Comparison of ENCODE assay signal across 10 cellular contexts in genomic region chr5:102958481-102959011, GRCh38.
DNase-seq lines count a peak whose midpoint lies in the region; ATAC-seq, FAIRE-seq and TF ChIP-seq lines count a peak whose summit lies in the region.
"Had no signal": no experiment of that assay in that cellular context is flagged by ENCODE, and none has a peak within 500 bp of the region (broad histone marks: within the 10 kb centered on the region; RNA-seq: fewer than 3 reads in every experiment).

No MANE protein-coding gene starts in this region.

- H3K9me2 ChIP-seq in OCI-LY7 (ENCODE audit: insufficient read depth, low read length), result no peaks in the 10 kb centered on the region

- peak; percentile 17 for ATAC-seq in HG02870 (IDR thresholded peaks at IDR 0.05; ENCODE audit: unreplicated experiment)
- ATAC-seq in GM18873 (IDR thresholded peaks at IDR 0.05; ENCODE audit: low FRiP score, unreplicated experiment), result no peak

- no peak for FAIRE-seq in GM12891 (lab: Jason Lieb, UNC)

- no peak overlapping the region for H2AFZ ChIP-seq in OCI-LY7 (ENCODE audit: low read length)

- H3K9me3 ChIP-seq in OCI-LY7 (ENCODE audit: low read length), result no peaks in the 10 kb centered on the region
- H3K9me3 ChIP-seq: sigmoid colon had no signal

- POLR2A ChIA-PET in OCI-LY7 (lab: Charles Lee), result no interaction called here

- intact Hi-C loops in OCI-LY7 (cut with micrococcal nuclease; ENCODE audit: unreplicated experiment), result no loop called here

- no peaks in the 10 kb centered on the region for H3K36me3 ChIP-seq in OCI-LY7 (ENCODE audit: insufficient read depth, low read length)

- no peak overlapping the region for H3K27ac ChIP-seq in OCI-LY7 (ENCODE audit: low read depth, low read length, poor library complexity, severe bottlenecking)

- H3K4me3 ChIP-seq in OCI-LY7 (ENCODE audit: low read depth, low read length, poor library complexity, severe bottlenecking), result no peak overlapping the region
- H3K4me3 ChIP-seq: sigmoid colon had no signal

- no peaks in the 10 kb centered on the region for H3K79me2 ChIP-seq in OCI-LY7 (ENCODE audit: insufficient read depth, low read depth, low read length)

- H4K20me1 ChIP-seq in OCI-LY7 (ENCODE audit: insufficient read depth, low read length), result no peaks in the 10 kb centered on the region

- H3K4me1 ChIP-seq in OCI-LY7 (ENCODE audit: insufficient read depth, low read length, poor library complexity, severe bottlenecking), result no peaks in the 10 kb centered on the region

- DNase-seq in DMS53 (lab: John Stamatoyannopoulos, UW), result peak; percentile 78
- peak; percentile 62 for DNase-seq in astrocyte of the hippocampus (ENCODE audit: low read depth, low spot score)
- DNase-seq in left kidney (ENCODE audit: low read depth, low spot score), result peak; percentile 16
- no peak for DNase-seq in OCI-LY7 (ENCODE audit: low spot score)
- no peak for DNase-seq in SHP77 (lab: John Stamatoyannopoulos, UW)
- DNase-seq in GM12891 (ENCODE audit: insufficient read length, low spot score), result no peak
- DNase-seq: NCI-H345, sigmoid colon had no signal

- TF ChIP-seq CTCF in OCI-LY7 (conservative IDR thresholded peaks at IDR 0.05; ENCODE audit: low read length), result no peak

- no peak for TF ChIP-seq POLR2A in GM12891 (IDR thresholded peaks at IDR 0.05; ENCODE audit: low read depth, low read length)

- no TSS peak for BruUV-seq in OCI-LY7 (replicated peaks; lab: Mats Ljungman, UMichigan)

- CTCF ChIA-PET in OCI-LY7 (lab: Charles Lee; ENCODE audit: unreplicated experiment), result no interaction called here

- no peak overlapping the region for H3K4me2 ChIP-seq in OCI-LY7 (ENCODE audit: low read length)

TF ChIP-seq in GM12891, 5 proteins besides CTCF, POLR2A, EP300 and RAD21:
- no peak for TF ChIP-seq POU2F2 (IDR thresholded peaks at IDR 0.05; ENCODE audit: low read depth, low read length)
- TF ChIP-seq SPI1 (IDR thresholded peaks at IDR 0.05; ENCODE audit: low read depth, low read length), result no peak
- no peak for TF ChIP-seq PAX5 (IDR thresholded peaks at IDR 0.05; ENCODE audit: insufficient read depth, low read length, severe bottlenecking)
- TF ChIP-seq POLR2AphosphoS5 (IDR thresholded peaks at IDR 0.05; ENCODE audit: low read depth, low read length), result no peak
- no peak for TF ChIP-seq TAF1 (IDR thresholded peaks at IDR 0.05; ENCODE audit: low read depth, low read length)

Comparison
In these comparisons a context has a peak if more than half of its experiments do, and no peak if none do; other contexts are left out.
1. DNase-seq: peak in DMS53 (single experiment), astrocyte of the hippocampus (single experiment) and left kidney (single experiment); none in OCI-LY7 (single experiment), SHP77 (0 of 2) and GM12891 (single experiment).